8 cellular contexts compared by ENCODE assay signal in genomic region chr15:89647191-89647851, GRCh38. TPM values are rescaled to one million over a fixed set of nuclear protein-coding genes. Genes with fewer than 3 reads are reported as not detected.
A peak's percentile ranks its signal among the peaks of the same experiment; 100 is the strongest.
DNase-seq lines count a peak whose midpoint lies in the region; ATAC-seq and TF ChIP-seq lines count a peak whose summit lies in the region.

No MANE protein-coding gene starts in this region.

- TF ChIP-seq POLR2A in sigmoid colon (IDR thresholded peaks at IDR 0.05), result no peak

- DNase-seq in Daoy (ENCODE audit: low read depth) (peak; percentile 73), HUDEP-2 (lab: John Stamatoyannopoulos, UW; ENCODE audit: unreplicated experiment in 76 of 76) (peak in 62 of 76 experiments; percentile 2 to 75 (median 42)), T-helper 2 cell (peak in 4 of 5 experiments; percentile 36 to 49 (median 45)), amniotic epithelial cell (ENCODE audit: low read depth) (peak; percentile 23), right cardiac atrium (peak; percentile 80 to 94 (median 94)), sigmoid colon (peak; percentile 87)

- peak; percentile 55 to 86 (median 80) for TF ChIP-seq CTCF in sigmoid colon (IDR thresholded peaks at IDR 0.05)

- WGBS in right cardiac atrium, result 52% methylated on average over 25 of the region's 25 CpGs
- 37 to 57% methylated on average over 25 of the region's 25 CpGs for WGBS in sigmoid colon, 2 donors

- peaks cover 0 to 9% (median 0%) of the 10 kb centered on the region in 4 donors for H3K36me3 ChIP-seq in sigmoid colon

- intact Hi-C loops in right cardiac atrium (cut with DNase I), result no loop called here
- intact Hi-C loops in sigmoid colon (cut with DNase I), result loop anchor here (2.0 kb wide), 1 partner anchor 103 kb away; the partner anchor contains the start of gene MESP1

- peak; percentile 76 to 81 for ATAC-seq in right cardiac atrium
- no peak for ATAC-seq in HG02623 (IDR thresholded peaks at IDR 0.05; ENCODE audit: unreplicated experiment)
- ATAC-seq in GM21786 (IDR thresholded peaks at IDR 0.05; ENCODE audit: unreplicated experiment), result no peak

- H3K9me3 ChIP-seq in right cardiac atrium (ENCODE audit: control insufficient read depth, low read length) (no peaks in the 10 kb centered on the region), sigmoid colon (no peaks in the 10 kb centered on the region)

- no peaks in the 10 kb centered on the region for H3K4me1 ChIP-seq in right cardiac atrium (ENCODE audit: control insufficient read depth, insufficient read depth, low read length)
- peaks cover 0 to 4% (median 2%) of the 10 kb centered on the region in 4 donors for H3K4me1 ChIP-seq in sigmoid colon

- H3K4me3 ChIP-seq in right cardiac atrium (ENCODE audit: low read length) (no peak overlapping the region), sigmoid colon (no peak overlapping the region)

- H3K27ac ChIP-seq in right cardiac atrium (ENCODE audit: low read length) (no peak overlapping the region), sigmoid colon (no peak overlapping the region)

- H3K27me3 ChIP-seq in right cardiac atrium (ENCODE audit: control insufficient read depth, insufficient read depth), result no peaks in the 10 kb centered on the region
- H3K27me3 ChIP-seq in sigmoid colon, result no peaks in the 10 kb centered on the region

- TF ChIP-seq EP300 in sigmoid colon (IDR thresholded peaks at IDR 0.05), result no peak

RNA-seq across cellular contexts. Expression of gene KIF7, which starts 7.9 kb away (rescaled TPM):
- 3.2 and 3.6 TPM in 2 replicates for total RNA-seq in Daoy (2014; rRNA removed; shearing (Covaris generic))
- 1 to 10 TPM; 3.7 to 6.2 (median 5.5) TPM for total RNA-seq in right cardiac atrium
- polyA plus RNA-seq in right cardiac atrium, result 4.4 TPM
- 10 to 100 TPM in 1 of 4 donors, 1 to 10 TPM in 3; 5.4 to 15.2 (median 7.1) TPM for total RNA-seq in sigmoid colon
- 1 to 10 TPM in 1 of 3 donors, under 1 TPM in 2; 0.46 to 1.9 (median 0.60) TPM for polyA plus RNA-seq in sigmoid colon

RNA-seq across cellular contexts. Expression of gene PLIN1, which starts 31.8 kb away (rescaled TPM):
- 0.29 TPM in 1 of 2 replicates, not detected in the other for total RNA-seq in Daoy (2014; rRNA removed; shearing (Covaris generic))
- total RNA-seq in right cardiac atrium, result 10 to 100 TPM in 1 of 4 donors, 1 to 10 TPM in 2, under 1 TPM in 1; 0.68 to 24.6 (median 1.7) TPM
- polyA plus RNA-seq in right cardiac atrium, result 38.8 TPM
- total RNA-seq in sigmoid colon, result 10 to 100 TPM in 1 of 4 donors, 1 to 10 TPM in 2, under 1 TPM in 1; 0.95 to 49.6 (median 1.6) TPM
- polyA plus RNA-seq in sigmoid colon, result 10 to 100 TPM in 1 of 3 donors, 1 to 10 TPM in 2; 1.2 to 16.9 (median 4.8) TPM

RNA-seq across cellular contexts. Expression of gene PEX11A, which starts 43.2 kb away (rescaled TPM):
- total RNA-seq in Daoy (2014; rRNA removed; shearing (Covaris generic)), result 3.7 and 4.3 TPM in 2 replicates
- total RNA-seq in right cardiac atrium (10 to 100 TPM in 1 of 4 donors, 1 to 10 TPM in 3; 8.8 to 10.3 (median 9.3) TPM), sigmoid colon (10 to 100 TPM; 11.1 to 16.5 (median 13.3) TPM)
- polyA plus RNA-seq in right cardiac atrium (8.8 TPM), sigmoid colon (10 to 100 TPM; 12.4 to 18.6 (median 18.3) TPM)

RNA-seq across cellular contexts. Expression of gene WDR93, which starts 43.3 kb away (rescaled TPM):
- total RNA-seq in Daoy (2014; rRNA removed; shearing (Covaris generic)), result 0.06 TPM in 1 of 2 replicates, not detected in the other
- total RNA-seq in right cardiac atrium (not detected), sigmoid colon (1 to 10 TPM in 1 of 4 donors, not detected in 3; 1.1 TPM)
- polyA plus RNA-seq in right cardiac atrium (0.05 TPM), sigmoid colon (under 1 TPM in 1 of 3 donors, not detected in 2; 0.04 TPM)

Comparison
In these comparisons a context has a peak if more than half of its experiments do, and no peak if none do; other contexts are left out.
1. DNase-seq: peak in every context shown above with its lines; median percentile 94 in right cardiac atrium; 87 in sigmoid colon; 73 in Daoy; 45 in T-helper 2 cell; 42 in HUDEP-2; 23 in amniotic epithelial cell.
2. ATAC-seq: peak in right cardiac atrium (2 of 2); none in HG02623 (single experiment) and GM21786 (single experiment).